ENCODE assay signal across 10 cellular contexts in the genomic region with DNA sequence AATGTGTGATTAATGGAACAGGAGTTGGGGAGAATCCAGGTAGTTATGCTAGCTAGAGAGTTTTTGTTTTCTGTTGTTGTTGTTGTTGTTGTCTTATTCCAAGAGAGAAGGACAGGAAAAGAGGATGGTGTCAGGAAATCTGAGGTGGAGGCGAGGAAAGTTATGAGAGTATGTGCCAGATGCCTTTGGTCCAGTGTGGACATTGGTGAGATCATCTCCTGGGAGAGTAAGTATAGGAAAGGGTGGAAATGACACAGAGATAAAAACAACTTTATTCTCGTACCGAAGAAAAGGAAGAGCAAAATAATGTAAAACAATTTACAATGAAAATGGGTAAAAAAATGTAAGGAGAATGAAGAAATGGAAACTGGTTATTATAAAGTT.
DNase-seq lines count a peak whose midpoint lies in the region; ATAC-seq and TF ChIP-seq lines count a peak whose summit lies in the region.
"Had no signal": no experiment of that assay in that cellular context is flagged by ENCODE, and none has a peak within 500 bp of the region (broad histone marks: within the 10 kb centered on the region; RNA-seq: fewer than 3 reads in every experiment).

No MANE protein-coding gene starts in this region.

- ATAC-seq in HCT116 (no peak), foreskin keratinocyte (no peak)

- H3K4me3 ChIP-seq in HCT116 (replicated peaks in 1 of 2; ENCODE audit: low read depth in 1 of 2, low read length in 2 of 2) (no peak overlapping the region), astrocyte of the cerebellum (ENCODE audit: low read depth, low read length) (no peak overlapping the region), WERI-Rb-1 (ENCODE audit: low read depth, low read length) (no peak overlapping the region)
- H3K4me3 ChIP-seq: lung had no signal

- no peaks in the 10 kb centered on the region for H3K79me2 ChIP-seq in HCT116 (ENCODE audit: insufficient read depth, low read length)

- H3K9me3 ChIP-seq in HCT116 (ENCODE audit: control insufficient read depth in 1 of 2, insufficient read depth in 1 of 2, low read depth in 1 of 2, low read length in 2 of 2) (no peaks in the 10 kb centered on the region; a peak in 1 of 4 replicates), WERI-Rb-1 (ENCODE audit: severe bottlenecking) (no peaks in the 10 kb centered on the region)

- in situ Hi-C loops in astrocyte of the cerebellum (cut with HindIII; ENCODE audit: low sequenced_read_pairs) = no loop called here
- in situ Hi-C loops in GM13977 (cut with MboI; ENCODE audit: low pct_unique_long_range_greater_than_20kb, low sequenced_read_pairs, unreplicated experiment) = no loop called here

- H3K27ac ChIP-seq in HCT116 (ENCODE audit: low read depth, low read length) = no peak overlapping the region
- peak overlapping the region; percentile 89 for H3K27ac ChIP-seq in foreskin keratinocyte
- H3K27ac ChIP-seq in WERI-Rb-1 = no peak overlapping the region

- no peaks in the 10 kb centered on the region for H4K20me1 ChIP-seq in HCT116 (ENCODE audit: insufficient read depth)

- H3K36me3 Mint-ChIP-seq in type B pancreatic cell = no peaks in the 10 kb centered on the region

- H3K4me3 Mint-ChIP-seq in type B pancreatic cell = peak overlapping the region; percentile 49

- H3K36me3 ChIP-seq in HCT116 (ENCODE audit: control insufficient read depth in 1 of 2, insufficient read depth in 2 of 2, low read length in 2 of 2) = no peaks in the 10 kb centered on the region
- H3K36me3 ChIP-seq in WERI-Rb-1 = no peaks in the 10 kb centered on the region

- no TSS peak for BruUV-seq in HCT116 (replicated peaks; lab: Mats Ljungman, UMichigan)

- CTCF ChIA-PET in HCT116 (lab: Charles Lee) = no interaction called here

- peaks cover 21% of the 10 kb centered on the region for H3K4me1 Mint-ChIP-seq in type B pancreatic cell (ENCODE audit: unreplicated experiment)

- no peak for TF ChIP-seq RAD21 in HCT116 (IDR thresholded peaks at IDR 0.05; ENCODE audit: low read depth)

- H3K9me3 Mint-ChIP-seq in type B pancreatic cell = peaks cover 5% of the 10 kb centered on the region

- TF ChIP-seq CTCF in HCT116 (IDR thresholded peaks at IDR 0.05 in 2 of 3, conservative IDR thresholded peaks at IDR 0.05 in 1 of 3; ENCODE audit: borderline replicate concordance in 1 of 3, insufficient read depth in 1 of 3, low read depth in 2 of 3, low read length in 2 of 3) = no peak
- no peak for TF ChIP-seq CTCF in astrocyte of the cerebellum (IDR thresholded peaks at IDR 0.05; ENCODE audit: low read depth, low read length, missing control alignments)
- TF ChIP-seq CTCF in foreskin keratinocyte (conservative IDR thresholded peaks at IDR 0.05) = no peak
- TF ChIP-seq CTCF in type B pancreatic cell (conservative IDR thresholded peaks at IDR 0.05) = no peak
- TF ChIP-seq CTCF in GM13977 (IDR thresholded peaks at IDR 0.05; ENCODE audit: extremely low read depth, insufficient read depth, missing control alignments) = no peak
- TF ChIP-seq CTCF in WERI-Rb-1 (IDR thresholded peaks at IDR 0.05; ENCODE audit: low read depth, low read length) = no peak

- H3K9ac ChIP-seq in HCT116 (ENCODE audit: low read length) = no peak overlapping the region

- peaks cover 0 to 25% of the 10 kb centered on the region in 2 experiments; a peak in 2 of 4 replicates for H3K4me1 ChIP-seq in HCT116 (ENCODE audit: control insufficient read depth in 1 of 2, insufficient read depth in 2 of 2, low read length in 2 of 2)
- peaks cover 46% of the 10 kb centered on the region for H3K4me1 ChIP-seq in foreskin keratinocyte

- no peaks in the 10 kb centered on the region for H3K27me3 ChIP-seq in HCT116 (ENCODE audit: insufficient read depth, low read length)
- H3K27me3 ChIP-seq in foreskin keratinocyte = no peaks in the 10 kb centered on the region
- H3K27me3 ChIP-seq in WERI-Rb-1 (ENCODE audit: insufficient read depth, low read depth, severe bottlenecking) = no peaks in the 10 kb centered on the region

- peak overlapping the region; percentile 48 for H3K4me2 ChIP-seq in HCT116 (ENCODE audit: low read length)

- peaks cover 4% of the 10 kb centered on the region; the same call in 1 of the 2 replicates for H3K9me2 ChIP-seq in HCT116 (ENCODE audit: insufficient read depth)

- RAD21 ChIA-PET in HCT116 (lab: Charles Lee; ENCODE audit: low non-redundant PET in 1 of 2, low total read pairs in 2 of 2, uncharacterized antibody in 2 of 2, unreplicated experiment in 2 of 2) = no interaction called here

- no peak overlapping the region for H2AFZ ChIP-seq in HCT116 (ENCODE audit: low read depth, low read length, poor library complexity, severe bottlenecking)

- H3K27me3 Mint-ChIP-seq in type B pancreatic cell = no peaks in the 10 kb centered on the region

- TF ChIP-seq POLR2A in HCT116 (IDR thresholded peaks at IDR 0.05; ENCODE audit: borderline replicate concordance, extremely low read depth, insufficient read depth, insufficient read length) = no peak

- DNase-seq in HCT116 (ENCODE audit: low read depth, low spot score) (no peak), astrocyte of the cerebellum (ENCODE audit: low read depth) (peak; percentile 18), foreskin keratinocyte (no peak), type B pancreatic cell (ENCODE audit: extremely low spot score, unreplicated experiment) (no peak), GM13977 (ENCODE audit: low spot score) (no peak), NCI-H2196 treated with DMSO at 0.1 percent for 48 hours (lab: John Stamatoyannopoulos, UW; ENCODE audit: unreplicated experiment) (no peak), WERI-Rb-1 (no peak)
- DNase-seq: Karpas-422, occipital lobe had no signal

- peak overlapping the region; percentile 80 for H3K27ac Mint-ChIP-seq in type B pancreatic cell

- intact Hi-C loops in HCT116 (cut with micrococcal nuclease) = no loop called here

- POLR2A ChIA-PET in HCT116 (lab: Charles Lee) = no interaction called here

TF ChIP-seq in HCT116, 20 proteins besides CTCF, POLR2A, EP300 and RAD21:
- TF ChIP-seq ZBTB33 (IDR thresholded peaks at IDR 0.05; ENCODE audit: extremely low read depth, insufficient replicate concordance, low read length) (no peak), SIN3A (IDR thresholded peaks at IDR 0.05; ENCODE audit: low read depth) (no peak), SRF (IDR thresholded peaks at IDR 0.05; ENCODE audit: low read depth) (no peak), ELF1 (IDR thresholded peaks at IDR 0.05; ENCODE audit: borderline replicate concordance, low read depth) (no peak), SP1 (IDR thresholded peaks at IDR 0.05; ENCODE audit: low read depth) (no peak), EZH2phosphoT487 (IDR thresholded peaks at IDR 0.05; ENCODE audit: borderline replicate concordance) (no peak), CBX3 (IDR thresholded peaks at IDR 0.05; ENCODE audit: low read depth) (no peak), POLR2AphosphoS5 (IDR thresholded peaks at IDR 0.05; ENCODE audit: low read depth, low read length) (no peak), EZH2 (IDR thresholded peaks at IDR 0.05) (no peak), ZFX (IDR thresholded peaks at IDR 0.05) (no peak)
- TF ChIP-seq, protein P1, sequence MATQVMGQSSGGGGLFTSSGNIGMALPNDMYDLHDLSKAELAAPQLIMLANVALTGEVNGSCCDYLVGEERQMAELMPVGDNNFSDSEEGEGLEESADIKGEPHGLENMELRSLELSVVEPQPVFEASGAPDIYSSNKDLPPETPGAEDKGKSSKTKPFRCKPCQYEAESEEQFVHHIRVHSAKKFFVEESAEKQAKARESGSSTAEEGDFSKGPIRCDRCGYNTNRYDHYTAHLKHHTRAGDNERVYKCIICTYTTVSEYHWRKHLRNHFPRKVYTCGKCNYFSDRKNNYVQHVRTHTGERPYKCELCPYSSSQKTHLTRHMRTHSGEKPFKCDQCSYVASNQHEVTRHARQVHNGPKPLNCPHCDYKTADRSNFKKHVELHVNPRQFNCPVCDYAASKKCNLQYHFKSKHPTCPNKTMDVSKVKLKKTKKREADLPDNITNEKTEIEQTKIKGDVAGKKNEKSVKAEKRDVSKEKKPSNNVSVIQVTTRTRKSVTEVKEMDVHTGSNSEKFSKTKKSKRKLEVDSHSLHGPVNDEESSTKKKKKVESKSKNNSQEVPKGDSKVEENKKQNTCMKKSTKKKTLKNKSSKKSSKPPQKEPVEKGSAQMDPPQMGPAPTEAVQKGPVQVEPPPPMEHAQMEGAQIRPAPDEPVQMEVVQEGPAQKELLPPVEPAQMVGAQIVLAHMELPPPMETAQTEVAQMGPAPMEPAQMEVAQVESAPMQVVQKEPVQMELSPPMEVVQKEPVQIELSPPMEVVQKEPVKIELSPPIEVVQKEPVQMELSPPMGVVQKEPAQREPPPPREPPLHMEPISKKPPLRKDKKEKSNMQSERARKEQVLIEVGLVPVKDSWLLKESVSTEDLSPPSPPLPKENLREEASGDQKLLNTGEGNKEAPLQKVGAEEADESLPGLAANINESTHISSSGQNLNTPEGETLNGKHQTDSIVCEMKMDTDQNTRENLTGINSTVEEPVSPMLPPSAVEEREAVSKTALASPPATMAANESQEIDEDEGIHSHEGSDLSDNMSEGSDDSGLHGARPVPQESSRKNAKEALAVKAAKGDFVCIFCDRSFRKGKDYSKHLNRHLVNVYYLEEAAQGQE (IDR thresholded peaks at IDR 0.05; ENCODE audit: low read depth) = no peak
- TF ChIP-seq, protein P2, sequence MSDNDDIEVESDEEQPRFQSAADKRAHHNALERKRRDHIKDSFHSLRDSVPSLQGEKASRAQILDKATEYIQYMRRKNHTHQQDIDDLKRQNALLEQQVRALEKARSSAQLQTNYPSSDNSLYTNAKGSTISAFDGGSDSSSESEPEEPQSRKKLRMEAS (IDR thresholded peaks at IDR 0.05) = no peak
